Comparison of ENCODE assay signal across 14 cellular contexts in genomic region chr1:203428981-203429599, GRCh38. TPM values are rescaled to one million over a fixed set of nuclear protein-coding genes. Genes with fewer than 3 reads are reported as not detected.
DNase-seq lines count a peak whose midpoint lies in the region; ATAC-seq, FAIRE-seq and TF ChIP-seq lines count a peak whose summit lies in the region.
"Had no signal": no experiment of that assay in that cellular context is flagged by ENCODE, and none has a peak within 500 bp of the region (broad histone marks: within the 10 kb centered on the region; RNA-seq: fewer than 3 reads in every experiment).

No MANE protein-coding gene starts in this region.

- H3K4me1 ChIP-seq in right lobe of liver = no peaks in the 10 kb centered on the region

- no peak for FAIRE-seq in bronchial epithelial cell (lab: Jason Lieb, UNC)
- FAIRE-seq: GM19239 had no signal

- peaks cover 21 to 45% of the 10 kb centered on the region in 2 donors for H3K4me1 Mint-ChIP-seq in stimulated activated naive B cell treated with anti-CD40 and anti-IgM and Interleukin-4, amounts not matched to agents 10 μg/mL and 1 μg/mL and 100 μg/mL, for 72 hours
- H3K4me1 Mint-ChIP-seq: CD8-positive, alpha-beta memory T cell had no signal

- TF ChIP-seq POLR2A in right lobe of liver (IDR thresholded peaks at IDR 0.05) = no peak

- H3K27ac ChIP-seq in right lobe of liver = no peak overlapping the region

- 41% methylated on average over 9 of the region's 11 CpGs for WGBS in right lobe of liver (ENCODE audit: insufficient coverage, low coverage, low lambda C conversion rate, missing lambda C conversion rate)

- H3K27me3 ChIP-seq in bronchial epithelial cell (ENCODE audit: control insufficient read depth, insufficient read depth, low read length) = peaks cover 14% of the 10 kb centered on the region
- no peaks in the 10 kb centered on the region for H3K27me3 ChIP-seq in right lobe of liver

- DNase-seq in NCI-H2107 treated with DMSO at 0.1 percent for 48 hours (lab: John Stamatoyannopoulos, UW; ENCODE audit: unreplicated experiment) (peak; percentile 86), bronchial epithelial cell (ENCODE audit: low read depth) (peak; percentile 20), GM10248 (ENCODE audit: extremely low spot score) (no peak), right lobe of liver (no peak)
- DNase-seq in stimulated activated naive B cell treated with anti-CD40 and anti-IgM and Interleukin-4, amounts not matched to agents 10 μg/mL and 1 μg/mL and 100 μg/mL, for 72 hours = peak; percentile 20
- DNase-seq: activated CD8-positive, alpha-beta memory T cell treated with anti-CD3 and anti-CD28 coated beads, Interleukin-2, amount 50 U/mL, for 4 hours; CD8-positive, alpha-beta memory T cell; H7; NCI-H226; SHP77 treated with DMSO at 0.1 percent for 48 hours had no signal

- CTCF ChIA-PET in GM10248 (lab: Yijun Ruan, JAX) = interaction anchor here (0.7 to 2.6 kb wide), 5 partner anchors 11 to 162 kb away, joined by 3 to 11 read pairs (median 3); no protein-coding TSS in a partner anchor

- H3K9me3 ChIP-seq in right lobe of liver = no peaks in the 10 kb centered on the region

- intact Hi-C loops in right lobe of liver (cut with DNase I) = no loop called here

- POLR2A ChIA-PET in GM10248 (lab: Yijun Ruan, JAX) = no interaction called here

- peak overlapping the region; percentile 17 to 37 for H3K4me3 Mint-ChIP-seq in stimulated activated naive B cell treated with anti-CD40 and anti-IgM and Interleukin-4, amounts not matched to agents 10 μg/mL and 1 μg/mL and 100 μg/mL, for 72 hours
- H3K4me3 Mint-ChIP-seq: CD8-positive, alpha-beta memory T cell had no signal

- TF ChIP-seq CTCF in bronchial epithelial cell (IDR thresholded peaks at IDR 0.05; ENCODE audit: insufficient read depth, low read length, severe bottlenecking) (no peak), GM10248 (IDR thresholded peaks at IDR 0.05; ENCODE audit: control extremely low read depth, extremely low read depth, low read depth, missing control alignments) (no peak), right lobe of liver (IDR thresholded peaks at IDR 0.05) (no peak)

- H3K36me3 ChIP-seq in bronchial epithelial cell (ENCODE audit: control insufficient read depth, insufficient read depth, low read length) (no peaks in the 10 kb centered on the region), right lobe of liver (no peaks in the 10 kb centered on the region)

- ATAC-seq in GM19023 (IDR thresholded peaks at IDR 0.05; ENCODE audit: unreplicated experiment) = peak; percentile 80
- ATAC-seq in stimulated activated naive B cell treated with anti-CD40 and anti-IgM and Interleukin-4, amounts not matched to agents 10 μg/mL and 1 μg/mL and 100 μg/mL, for 72 hours (replicated peaks) = peak; percentile 76 to 80
- ATAC-seq in right lobe of liver = no peak
- ATAC-seq in HG02678 (IDR thresholded peaks at IDR 0.05; ENCODE audit: unreplicated experiment) = no peak

- H3K4me3 ChIP-seq in bronchial epithelial cell (ENCODE audit: low read depth, low read length) (no peak overlapping the region), right lobe of liver (no peak overlapping the region)

- H3K27me3 Mint-ChIP-seq in stimulated activated naive B cell treated with anti-CD40 and anti-IgM and Interleukin-4, amounts not matched to agents 10 μg/mL and 1 μg/mL and 100 μg/mL, for 72 hours = peaks cover 27 to 47% of the 10 kb centered on the region in 2 donors

- H3K27ac Mint-ChIP-seq in stimulated activated naive B cell treated with anti-CD40 and anti-IgM and Interleukin-4, amounts not matched to agents 10 μg/mL and 1 μg/mL and 100 μg/mL, for 72 hours = peak overlapping the region; percentile 75
- H3K27ac Mint-ChIP-seq: CD8-positive, alpha-beta memory T cell had no signal

- no peaks in the 10 kb centered on the region for H3K9me3 Mint-ChIP-seq in stimulated activated naive B cell treated with anti-CD40 and anti-IgM and Interleukin-4, amounts not matched to agents 10 μg/mL and 1 μg/mL and 100 μg/mL, for 72 hours
- H3K9me3 Mint-ChIP-seq: CD8-positive, alpha-beta memory T cell had no signal

- no peaks in the 10 kb centered on the region for H3K36me3 Mint-ChIP-seq in stimulated activated naive B cell treated with anti-CD40 and anti-IgM and Interleukin-4, amounts not matched to agents 10 μg/mL and 1 μg/mL and 100 μg/mL, for 72 hours
- H3K36me3 Mint-ChIP-seq: CD8-positive, alpha-beta memory T cell had no signal

RNA-seq across cellular contexts. Expression of gene PRELP, which starts 46.5 kb away (rescaled TPM):
- total RNA-seq in bronchial epithelial cell (not detected in 2 replicates), right lobe of liver (10 to 100 TPM in 1 of 6 experiments, 1 to 10 TPM in 5; 3.8 to 10.8 (median 5.4) TPM)
- total RNA-seq: CD8-positive, alpha-beta memory T cell; mononuclear cell had no signal

Comparison
In these comparisons a context has a peak if more than half of its experiments do, and no peak if none do; other contexts are left out.
1. ATAC-seq: peak in GM19023 (single experiment) and stimulated activated naive B cell treated with anti-CD40 and anti-IgM and Interleukin-4, amounts not matched to agents 10 μg/mL and 1 μg/mL and 100 μg/mL, for 72 hours (2 of 2); none in right lobe of liver (0 of 4) and HG02678 (single experiment).
2. DNase-seq: peak in NCI-H2107 treated with DMSO at 0.1 percent for 48 hours (single experiment), bronchial epithelial cell (single experiment) and stimulated activated naive B cell treated with anti-CD40 and anti-IgM and Interleukin-4, amounts not matched to agents 10 μg/mL and 1 μg/mL and 100 μg/mL, for 72 hours (single experiment); none in GM10248 (single experiment) and right lobe of liver (0 of 3).